In the genomic region with DNA sequence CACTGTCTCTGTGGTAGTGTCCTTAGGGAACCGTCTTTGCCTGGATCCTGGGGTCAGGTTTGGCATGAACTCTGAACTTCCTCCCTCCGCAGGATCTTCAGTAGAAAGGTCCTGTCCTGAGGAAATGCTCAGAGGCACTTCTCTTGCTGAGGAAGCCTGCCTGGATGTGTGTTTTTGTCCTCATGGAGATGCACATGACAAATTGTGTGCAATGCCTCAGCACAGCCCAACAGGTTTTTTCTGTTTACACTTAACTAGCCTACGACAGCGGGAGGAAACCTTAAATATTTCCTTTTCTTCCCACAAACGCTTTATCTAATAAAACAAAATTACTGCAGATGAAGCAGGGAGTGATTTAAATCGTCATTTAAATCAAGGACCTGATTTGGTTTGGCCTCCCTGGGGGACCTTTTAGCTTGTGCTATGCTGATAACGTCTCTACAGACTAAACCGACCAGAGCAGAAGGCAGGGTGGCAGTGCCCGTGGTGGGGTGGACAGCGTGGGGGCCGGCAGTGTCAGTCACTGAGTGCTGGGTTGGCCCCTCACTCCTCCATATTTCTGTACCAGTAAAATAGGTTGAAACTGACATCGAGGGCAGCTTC, we compare ENCODE assay signal across 11 cellular contexts. TPM values are rescaled to one million over a fixed set of nuclear protein-coding genes. Genes with fewer than 3 reads are reported as not detected.
DNase-seq lines count a peak whose midpoint lies in the region; ATAC-seq and TF ChIP-seq lines count a peak whose summit lies in the region.
"Had no signal": no experiment of that assay in that cellular context is flagged by ENCODE, and none has a peak within 500 bp of the region (broad histone marks: within the 10 kb centered on the region; RNA-seq: fewer than 3 reads in every experiment).

No MANE protein-coding gene starts in this region.

- no peaks in the 10 kb centered on the region for H3K36me3 Mint-ChIP-seq in activated CD4-positive, alpha-beta memory T cell treated with anti-CD3 and anti-CD28 coated beads, Interleukin-2, amount 10 ng/mL, durations not matched to agents 7 days and 5 days (ENCODE audit: low read depth)

- H3K27ac ChIP-seq in SK-N-MC (no peak overlapping the region), neuronal stem cell (replicated peaks; ENCODE audit: low read length) (peak overlapping the region; percentile 70)
- H3K27ac ChIP-seq: PC-9 had no signal

- no peak overlapping the region for H2BK120ac ChIP-seq in neuronal stem cell (ENCODE audit: low read depth, low read length)

- H3K9ac ChIP-seq in SK-N-MC (ENCODE audit: insufficient read length) (no peak overlapping the region), neuronal stem cell (ENCODE audit: low read depth, low read length, poor library complexity) (no peak overlapping the region)

- DNase-seq in BE2C (no peak), SK-N-MC (ENCODE audit: low read depth, low spot score) (peak; percentile 70), fibroblast of mammary gland (ENCODE audit: low read depth) (peak; percentile 66), neuronal stem cell (ENCODE audit: low spot score) (no peak), NCI-H2107 treated with DMSO at 0.1 percent for 48 hours (lab: John Stamatoyannopoulos, UW; ENCODE audit: unreplicated experiment) (no peak)
- DNase-seq in activated CD4-positive, alpha-beta memory T cell treated with anti-CD3 and anti-CD28 coated beads, Interleukin-2, amount 10 ng/mL, durations not matched to agents 7 days and 5 days, result no peak
- DNase-seq: activated CD8-positive, alpha-beta T cell treated with anti-CD3 and anti-CD28 coated beads, Interleukin-2, amount 10 ng/mL, durations not matched to agents 7 days and 5 days had no signal

- no peak overlapping the region for H3K4me2 ChIP-seq in neuronal stem cell (ENCODE audit: insufficient read depth, low read length, poor library complexity, severe bottlenecking)
- H3K4me2 ChIP-seq: PC-9 had no signal

- H3K9me3 ChIP-seq in BE2C, result no peaks in the 10 kb centered on the region
- no peaks in the 10 kb centered on the region for H3K9me3 ChIP-seq in SK-N-MC (ENCODE audit: low read depth, low read length)
- no peaks in the 10 kb centered on the region for H3K9me3 ChIP-seq in neuronal stem cell (replicated peaks in 1 of 2; ENCODE audit: control insufficient read depth in 2 of 2, insufficient read depth in 1 of 2, low read depth in 1 of 2, low read length in 2 of 2)

- no peaks in the 10 kb centered on the region for H3K4me1 Mint-ChIP-seq in activated CD4-positive, alpha-beta memory T cell treated with anti-CD3 and anti-CD28 coated beads, Interleukin-2, amount 10 ng/mL, durations not matched to agents 7 days and 5 days

- peaks cover 15% of the 10 kb centered on the region for H3K27me3 Mint-ChIP-seq in activated CD4-positive, alpha-beta memory T cell treated with anti-CD3 and anti-CD28 coated beads, Interleukin-2, amount 10 ng/mL, durations not matched to agents 7 days and 5 days

- CTCF ChIA-PET in activated CD4-positive, alpha-beta memory T cell treated with anti-CD3 and anti-CD28 coated beads, Interleukin-2, amount 10 ng/mL, durations not matched to agents 7 days and 5 days (lab: Charles Lee), result interaction anchor here (1.1 kb wide), 1 partner anchor 458 kb away, joined by 6 read pairs; no protein-coding TSS in a partner anchor

- no peak overlapping the region for H3K14ac ChIP-seq in neuronal stem cell (ENCODE audit: low read length)

- no peak overlapping the region for H3K27ac Mint-ChIP-seq in activated CD4-positive, alpha-beta memory T cell treated with anti-CD3 and anti-CD28 coated beads, Interleukin-2, amount 10 ng/mL, durations not matched to agents 7 days and 5 days
- H3K27ac Mint-ChIP-seq: activated CD8-positive, alpha-beta T cell treated with anti-CD3 and anti-CD28 coated beads, Interleukin-2, amount 10 ng/mL, durations not matched to agents 7 days and 5 days had no signal

- no peak overlapping the region for H3K4me3 Mint-ChIP-seq in activated CD4-positive, alpha-beta memory T cell treated with anti-CD3 and anti-CD28 coated beads, Interleukin-2, amount 10 ng/mL, durations not matched to agents 7 days and 5 days
- H3K4me3 Mint-ChIP-seq: activated CD8-positive, alpha-beta T cell treated with anti-CD3 and anti-CD28 coated beads, Interleukin-2, amount 10 ng/mL, durations not matched to agents 7 days and 5 days; central memory CD8-positive, alpha-beta T cell had no signal

- TF ChIP-seq CTCF in BE2C (IDR thresholded peaks at IDR 0.05; ENCODE audit: low read depth, low read length) (no peak), fibroblast of mammary gland (conservative IDR thresholded peaks at IDR 0.05; ENCODE audit: control insufficient read depth, insufficient read depth, low read depth, low read length) (no peak)

- no peaks in the 10 kb centered on the region for H3K36me3 ChIP-seq in BE2C
- no peaks in the 10 kb centered on the region for H3K36me3 ChIP-seq in SK-N-MC (ENCODE audit: insufficient read depth, low read length)
- peaks cover 0 to 4% of the 10 kb centered on the region in 2 donors for H3K36me3 ChIP-seq in neuronal stem cell (replicated peaks in 1 of 2; ENCODE audit: control insufficient read depth in 2 of 2, insufficient read depth in 2 of 2, low read length in 2 of 2)

- H2AK5ac ChIP-seq in neuronal stem cell (ENCODE audit: low read depth, low read length), result peak overlapping the region; percentile 54

- ATAC-seq in GM19035 (IDR thresholded peaks at IDR 0.05; ENCODE audit: unreplicated experiment) (no peak), GM18858 (IDR thresholded peaks at IDR 0.05; ENCODE audit: unreplicated experiment) (no peak)
- ATAC-seq: activated CD8-positive, alpha-beta T cell treated with anti-CD3 and anti-CD28 coated beads, Interleukin-2, amount 10 ng/mL, durations not matched to agents 7 days and 5 days had no signal

- H2BK5ac ChIP-seq in neuronal stem cell (ENCODE audit: low read length), result peak overlapping the region; percentile 56

- no peak overlapping the region for H3K4ac ChIP-seq in neuronal stem cell (ENCODE audit: low read length)

- H2BK15ac ChIP-seq in neuronal stem cell (ENCODE audit: low read length), result no peak overlapping the region

- H3K9me3 Mint-ChIP-seq in activated CD4-positive, alpha-beta memory T cell treated with anti-CD3 and anti-CD28 coated beads, Interleukin-2, amount 10 ng/mL, durations not matched to agents 7 days and 5 days, result no peaks in the 10 kb centered on the region
- H3K9me3 Mint-ChIP-seq: central memory CD8-positive, alpha-beta T cell had no signal

- H2BK12ac ChIP-seq in neuronal stem cell (ENCODE audit: low read length), result no peak overlapping the region

- no peak overlapping the region for H2AFZ ChIP-seq in neuronal stem cell (ENCODE audit: low read length)
- H2AFZ ChIP-seq: PC-9 had no signal

- H3K23ac ChIP-seq in neuronal stem cell (ENCODE audit: low read depth, low read length, poor library complexity), result no peak overlapping the region

- peak overlapping the region; percentile 49 for H3K4me3 ChIP-seq in BE2C (ENCODE audit: low read depth, low read length)
- peak overlapping the region; percentile 61 for H3K4me3 ChIP-seq in SK-N-MC
- H3K4me3 ChIP-seq in fibroblast of mammary gland (ENCODE audit: control insufficient read depth, low read depth, low read length), result peak overlapping the region; percentile 0
- H3K4me3 ChIP-seq in neuronal stem cell (ENCODE audit: low read length in 2 of 2), result no peak overlapping the region
- H3K4me3 ChIP-seq: PC-9 had no signal

- H3K18ac ChIP-seq in neuronal stem cell (ENCODE audit: low read length), result peak overlapping the region; percentile 66

- WGBS in neuronal stem cell (ENCODE audit: extremely low coverage in 2 of 2, insufficient read length in 2 of 2, insufficient replicate concordance in 1 of 2), 2 donors, result no CpG with 5 or more reads among the region's 12 CpGs

- H3K4me1 ChIP-seq in BE2C (peaks cover 12% of the 10 kb centered on the region), neuronal stem cell (ENCODE audit: control insufficient read depth in 2 of 2, insufficient read depth in 1 of 2, low read depth in 1 of 2, low read length in 2 of 2) (peaks cover 14 to 37% of the 10 kb centered on the region in 2 donors)

- H3K79me1 ChIP-seq in neuronal stem cell (ENCODE audit: low read depth, low read length), result peaks cover 14% of the 10 kb centered on the region

- H4K91ac ChIP-seq in neuronal stem cell (ENCODE audit: low read depth, low read length, poor library complexity), result no peak overlapping the region

- POLR2A ChIA-PET in activated CD4-positive, alpha-beta memory T cell treated with anti-CD3 and anti-CD28 coated beads, Interleukin-2, amount 10 ng/mL, durations not matched to agents 7 days and 5 days (lab: Charles Lee), result interaction anchor here (0.7 kb wide), 1 partner anchor 638 kb away, joined by 3 read pairs; no protein-coding TSS in a partner anchor

- H4K8ac ChIP-seq in neuronal stem cell (ENCODE audit: low read depth, low read length), result no peak overlapping the region

- H3K27me3 ChIP-seq in BE2C (no peaks in the 10 kb centered on the region), neuronal stem cell (ENCODE audit: control insufficient read depth in 3 of 3, insufficient read depth in 3 of 3, low read depth in 1 of 3, low read length in 3 of 3) (peaks cover 0 to 73% (median 0%) of the 10 kb centered on the region in 3 experiments)

RNA-seq across cellular contexts. Expression of a gene that starts 18.5 kb away (rescaled TPM):
- 51.2 TPM for polyA plus RNA-seq in BE2C (2012; ENCODE audit: insufficient read depth, insufficient read length, low read depth)
- polyA plus RNA-seq in neuronal stem cell (2013, experiment 1 of 2), result 34.2 TPM
- polyA plus RNA-seq in neuronal stem cell (2013, experiment 2 of 2), result 33.4 TPM
- total RNA-seq in activated CD4-positive, alpha-beta memory T cell treated with anti-CD3 and anti-CD28 coated beads, Interleukin-2, amount 10 ng/mL, durations not matched to agents 7 days and 5 days, result 10 to 100 TPM; 30.3 to 30.9 TPM

RNA-seq across cellular contexts. Expression of a gene that starts 53.1 kb away (rescaled TPM):
- 0.88 TPM for polyA plus RNA-seq in BE2C (2012; ENCODE audit: insufficient read depth, insufficient read length, low read depth)
- 74.9 TPM for polyA plus RNA-seq in neuronal stem cell (2013, experiment 1 of 2)
- 74.2 TPM for polyA plus RNA-seq in neuronal stem cell (2013, experiment 2 of 2)
- total RNA-seq in activated CD4-positive, alpha-beta memory T cell treated with anti-CD3 and anti-CD28 coated beads, Interleukin-2, amount 10 ng/mL, durations not matched to agents 7 days and 5 days, result 1 to 10 TPM; 1.4 to 1.7 TPM
- total RNA-seq: activated CD8-positive, alpha-beta T cell treated with anti-CD3 and anti-CD28 coated beads, Interleukin-2, amount 10 ng/mL, durations not matched to agents 7 days and 5 days had no signal

Comparison
In these comparisons a context has a peak if more than half of its experiments do, and no peak if none do; other contexts are left out.
1. DNase-seq: peak in SK-N-MC (single experiment) and fibroblast of mammary gland (single experiment); none in BE2C (single experiment), neuronal stem cell (single experiment), NCI-H2107 treated with DMSO at 0.1 percent for 48 hours (single experiment) and activated CD4-positive, alpha-beta memory T cell treated with anti-CD3 and anti-CD28 coated beads, Interleukin-2, amount 10 ng/mL, durations not matched to agents 7 days and 5 days (single experiment).
2. H3K4me3 ChIP-seq: peak in BE2C (single experiment), SK-N-MC (single experiment) and fibroblast of mammary gland (single experiment); none in neuronal stem cell (0 of 2).